ENCODE assay signal across 1 cellular context in the genomic region with DNA sequence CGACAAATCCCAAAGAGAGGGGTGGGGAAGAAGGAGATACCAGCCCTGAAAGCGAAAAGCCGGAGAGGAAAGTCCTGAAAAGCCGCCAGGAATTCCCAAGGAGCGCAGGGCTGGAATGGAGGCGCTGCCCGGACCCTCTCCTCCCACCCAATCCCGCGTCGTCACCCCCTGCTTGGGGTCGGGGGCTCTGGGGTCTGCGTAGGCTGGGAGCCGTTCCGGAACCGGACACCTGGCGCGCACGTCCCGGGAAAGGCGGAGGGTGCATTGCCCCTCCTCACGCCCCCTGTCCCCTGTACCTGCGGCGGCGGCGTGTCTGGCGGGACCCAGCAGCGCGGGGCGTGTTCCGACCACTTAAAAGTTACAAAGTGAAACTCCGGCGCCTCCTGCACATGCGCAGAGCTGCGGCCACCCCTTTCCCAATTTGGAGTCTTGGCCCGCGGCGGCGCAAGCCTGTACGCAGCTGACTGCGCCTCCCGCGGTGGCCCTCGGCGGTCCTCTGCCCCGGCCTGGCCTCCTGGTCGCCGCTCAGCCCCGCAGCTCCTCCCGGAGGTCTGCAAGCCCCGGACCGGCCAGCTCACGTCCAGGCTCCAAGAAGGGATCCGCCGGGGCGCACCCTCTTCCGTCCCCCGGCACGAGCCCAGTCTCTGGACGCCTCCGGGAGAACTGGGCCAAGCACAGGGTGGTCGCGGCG.
TF ChIP-seq lines count a peak whose summit lies in the region.

TMEM63A (minus strand) TSS at position 373 of the 691 bp plus-strand sequence. CDS start 4,800 bp downstream, outside the sequence.

TF ChIP-seq in K562, 482 proteins besides CTCF, POLR2A, EP300 and RAD21 (continued from another document and continues in another):
- TF ChIP-seq ZNF592 (IDR thresholded peaks at IDR 0.05) = 0 out of 2 replicates have a peak, but pooled peaks have one; percentile 20
- TF ChIP-seq, protein P1, sequence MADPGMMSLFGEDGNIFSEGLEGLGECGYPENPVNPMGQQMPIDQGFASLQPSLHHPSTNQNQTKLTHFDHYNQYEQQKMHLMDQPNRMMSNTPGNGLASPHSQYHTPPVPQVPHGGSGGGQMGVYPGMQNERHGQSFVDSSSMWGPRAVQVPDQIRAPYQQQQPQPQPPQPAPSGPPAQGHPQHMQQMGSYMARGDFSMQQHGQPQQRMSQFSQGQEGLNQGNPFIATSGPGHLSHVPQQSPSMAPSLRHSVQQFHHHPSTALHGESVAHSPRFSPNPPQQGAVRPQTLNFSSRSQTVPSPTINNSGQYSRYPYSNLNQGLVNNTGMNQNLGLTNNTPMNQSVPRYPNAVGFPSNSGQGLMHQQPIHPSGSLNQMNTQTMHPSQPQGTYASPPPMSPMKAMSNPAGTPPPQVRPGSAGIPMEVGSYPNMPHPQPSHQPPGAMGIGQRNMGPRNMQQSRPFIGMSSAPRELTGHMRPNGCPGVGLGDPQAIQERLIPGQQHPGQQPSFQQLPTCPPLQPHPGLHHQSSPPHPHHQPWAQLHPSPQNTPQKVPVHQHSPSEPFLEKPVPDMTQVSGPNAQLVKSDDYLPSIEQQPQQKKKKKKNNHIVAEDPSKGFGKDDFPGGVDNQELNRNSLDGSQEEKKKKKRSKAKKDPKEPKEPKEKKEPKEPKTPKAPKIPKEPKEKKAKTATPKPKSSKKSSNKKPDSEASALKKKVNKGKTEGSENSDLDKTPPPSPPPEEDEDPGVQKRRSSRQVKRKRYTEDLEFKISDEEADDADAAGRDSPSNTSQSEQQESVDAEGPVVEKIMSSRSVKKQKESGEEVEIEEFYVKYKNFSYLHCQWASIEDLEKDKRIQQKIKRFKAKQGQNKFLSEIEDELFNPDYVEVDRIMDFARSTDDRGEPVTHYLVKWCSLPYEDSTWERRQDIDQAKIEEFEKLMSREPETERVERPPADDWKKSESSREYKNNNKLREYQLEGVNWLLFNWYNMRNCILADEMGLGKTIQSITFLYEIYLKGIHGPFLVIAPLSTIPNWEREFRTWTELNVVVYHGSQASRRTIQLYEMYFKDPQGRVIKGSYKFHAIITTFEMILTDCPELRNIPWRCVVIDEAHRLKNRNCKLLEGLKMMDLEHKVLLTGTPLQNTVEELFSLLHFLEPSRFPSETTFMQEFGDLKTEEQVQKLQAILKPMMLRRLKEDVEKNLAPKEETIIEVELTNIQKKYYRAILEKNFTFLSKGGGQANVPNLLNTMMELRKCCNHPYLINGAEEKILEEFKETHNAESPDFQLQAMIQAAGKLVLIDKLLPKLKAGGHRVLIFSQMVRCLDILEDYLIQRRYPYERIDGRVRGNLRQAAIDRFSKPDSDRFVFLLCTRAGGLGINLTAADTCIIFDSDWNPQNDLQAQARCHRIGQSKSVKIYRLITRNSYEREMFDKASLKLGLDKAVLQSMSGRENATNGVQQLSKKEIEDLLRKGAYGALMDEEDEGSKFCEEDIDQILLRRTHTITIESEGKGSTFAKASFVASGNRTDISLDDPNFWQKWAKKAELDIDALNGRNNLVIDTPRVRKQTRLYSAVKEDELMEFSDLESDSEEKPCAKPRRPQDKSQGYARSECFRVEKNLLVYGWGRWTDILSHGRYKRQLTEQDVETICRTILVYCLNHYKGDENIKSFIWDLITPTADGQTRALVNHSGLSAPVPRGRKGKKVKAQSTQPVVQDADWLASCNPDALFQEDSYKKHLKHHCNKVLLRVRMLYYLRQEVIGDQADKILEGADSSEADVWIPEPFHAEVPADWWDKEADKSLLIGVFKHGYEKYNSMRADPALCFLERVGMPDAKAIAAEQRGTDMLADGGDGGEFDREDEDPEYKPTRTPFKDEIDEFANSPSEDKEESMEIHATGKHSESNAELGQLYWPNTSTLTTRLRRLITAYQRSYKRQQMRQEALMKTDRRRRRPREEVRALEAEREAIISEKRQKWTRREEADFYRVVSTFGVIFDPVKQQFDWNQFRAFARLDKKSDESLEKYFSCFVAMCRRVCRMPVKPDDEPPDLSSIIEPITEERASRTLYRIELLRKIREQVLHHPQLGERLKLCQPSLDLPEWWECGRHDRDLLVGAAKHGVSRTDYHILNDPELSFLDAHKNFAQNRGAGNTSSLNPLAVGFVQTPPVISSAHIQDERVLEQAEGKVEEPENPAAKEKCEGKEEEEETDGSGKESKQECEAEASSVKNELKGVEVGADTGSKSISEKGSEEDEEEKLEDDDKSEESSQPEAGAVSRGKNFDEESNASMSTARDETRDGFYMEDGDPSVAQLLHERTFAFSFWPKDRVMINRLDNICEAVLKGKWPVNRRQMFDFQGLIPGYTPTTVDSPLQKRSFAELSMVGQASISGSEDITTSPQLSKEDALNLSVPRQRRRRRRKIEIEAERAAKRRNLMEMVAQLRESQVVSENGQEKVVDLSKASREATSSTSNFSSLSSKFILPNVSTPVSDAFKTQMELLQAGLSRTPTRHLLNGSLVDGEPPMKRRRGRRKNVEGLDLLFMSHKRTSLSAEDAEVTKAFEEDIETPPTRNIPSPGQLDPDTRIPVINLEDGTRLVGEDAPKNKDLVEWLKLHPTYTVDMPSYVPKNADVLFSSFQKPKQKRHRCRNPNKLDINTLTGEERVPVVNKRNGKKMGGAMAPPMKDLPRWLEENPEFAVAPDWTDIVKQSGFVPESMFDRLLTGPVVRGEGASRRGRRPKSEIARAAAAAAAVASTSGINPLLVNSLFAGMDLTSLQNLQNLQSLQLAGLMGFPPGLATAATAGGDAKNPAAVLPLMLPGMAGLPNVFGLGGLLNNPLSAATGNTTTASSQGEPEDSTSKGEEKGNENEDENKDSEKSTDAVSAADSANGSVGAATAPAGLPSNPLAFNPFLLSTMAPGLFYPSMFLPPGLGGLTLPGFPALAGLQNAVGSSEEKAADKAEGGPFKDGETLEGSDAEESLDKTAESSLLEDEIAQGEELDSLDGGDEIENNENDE (IDR thresholded peaks at IDR 0.05; ENCODE audit: low read depth, low read length) = no peak
- peak; percentile 13; the same call in 1 of the 2 replicates for TF ChIP-seq MIER1 (IDR thresholded peaks at IDR 0.05; ENCODE audit: low read depth)
- 0 out of 2 replicates have a peak, but pooled peaks have one; percentile 10 for TF ChIP-seq CBX5 (IDR thresholded peaks at IDR 0.05; ENCODE audit: borderline replicate concordance, low read depth)
- TF ChIP-seq ZNF584 (CRISPR knock-in tag; IDR thresholded peaks at IDR 0.05; ENCODE audit: low read depth) = no peak
- TF ChIP-seq, protein P2, sequence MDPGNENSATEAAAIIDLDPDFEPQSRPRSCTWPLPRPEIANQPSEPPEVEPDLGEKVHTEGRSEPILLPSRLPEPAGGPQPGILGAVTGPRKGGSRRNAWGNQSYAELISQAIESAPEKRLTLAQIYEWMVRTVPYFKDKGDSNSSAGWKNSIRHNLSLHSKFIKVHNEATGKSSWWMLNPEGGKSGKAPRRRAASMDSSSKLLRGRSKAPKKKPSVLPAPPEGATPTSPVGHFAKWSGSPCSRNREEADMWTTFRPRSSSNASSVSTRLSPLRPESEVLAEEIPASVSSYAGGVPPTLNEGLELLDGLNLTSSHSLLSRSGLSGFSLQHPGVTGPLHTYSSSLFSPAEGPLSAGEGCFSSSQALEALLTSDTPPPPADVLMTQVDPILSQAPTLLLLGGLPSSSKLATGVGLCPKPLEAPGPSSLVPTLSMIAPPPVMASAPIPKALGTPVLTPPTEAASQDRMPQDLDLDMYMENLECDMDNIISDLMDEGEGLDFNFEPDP (CRISPR knock-in tag; IDR thresholded peaks at IDR 0.05) = no peak
- no peak for TF ChIP-seq NR2C1 (IDR thresholded peaks at IDR 0.05)
- no peak for TF ChIP-seq NR2C1 (tag; IDR thresholded peaks at IDR 0.05)
- TF ChIP-seq SMAD4 (CRISPR knock-in tag; conservative IDR thresholded peaks at IDR 0.05) = 0 out of 2 replicates have a peak, but pooled peaks have one; percentile 16
- peak; percentile 34; the same call in 1 of the 2 replicates for TF ChIP-seq TARDBP (IDR thresholded peaks at IDR 0.05)
- TF ChIP-seq ZNF134 (CRISPR knock-in tag; conservative IDR thresholded peaks at IDR 0.05) = no peak
- TF ChIP-seq CREB1 (IDR thresholded peaks at IDR 0.05) = peak; percentile 64
- TF ChIP-seq CREB1 (CRISPR knock-in tag; IDR thresholded peaks at IDR 0.05) = peak; percentile 62; the same call in 1 of the 2 replicates
- TF ChIP-seq USF1 (CRISPR knock-in tag; IDR thresholded peaks at IDR 0.05) = peak; percentile 54; the same call in 1 of the 2 replicates
- no peak for TF ChIP-seq PHTF2 (CRISPR knock-in tag; IDR thresholded peaks at IDR 0.05)
- TF ChIP-seq MNT (conservative IDR thresholded peaks at IDR 0.05) = peak in 1 of 2 experiments; percentile 75; a peak in 3 of 4 replicates
- TF ChIP-seq, protein P3, sequence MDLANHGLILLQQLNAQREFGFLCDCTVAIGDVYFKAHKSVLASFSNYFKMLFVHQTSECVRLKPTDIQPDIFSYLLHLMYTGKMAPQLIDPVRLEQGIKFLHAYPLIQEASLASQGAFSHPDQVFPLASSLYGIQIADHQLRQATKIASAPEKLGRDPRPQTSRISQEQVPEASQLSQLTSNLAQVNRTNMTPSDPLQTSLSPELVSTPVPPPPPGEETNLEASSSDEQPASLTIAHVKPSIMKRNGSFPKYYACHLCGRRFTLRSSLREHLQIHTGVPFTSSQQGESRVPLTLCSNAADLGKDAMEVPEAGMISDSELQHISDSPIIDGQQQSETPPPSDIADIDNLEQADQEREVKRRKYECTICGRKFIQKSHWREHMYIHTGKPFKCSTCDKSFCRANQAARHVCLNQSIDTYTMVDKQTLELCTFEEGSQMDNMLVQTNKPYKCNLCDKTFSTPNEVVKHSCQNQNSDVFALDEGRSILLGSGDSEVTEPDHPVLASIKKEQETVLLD (IDR thresholded peaks at IDR 0.05) = peak; percentile 92
- TF ChIP-seq MTF1 (CRISPR knock-in tag; IDR thresholded peaks at IDR 0.05; ENCODE audit: borderline replicate concordance) = no peak
- TF ChIP-seq CXXC5 (CRISPR knock-in tag; IDR thresholded peaks at IDR 0.05) = peak; percentile 89
- TF ChIP-seq SIRT6 (IDR thresholded peaks at IDR 0.05; ENCODE audit: low read depth, low read length) = no peak
- no peak for TF ChIP-seq ZFP1 (CRISPR knock-in tag; IDR thresholded peaks at IDR 0.05)
- TF ChIP-seq ZNF354B (CRISPR knock-in tag; IDR thresholded peaks at IDR 0.05) = no peak
- TF ChIP-seq ESRRB (CRISPR knock-in tag; IDR thresholded peaks at IDR 0.05; ENCODE audit: borderline replicate concordance) = no peak
- no peak for TF ChIP-seq ILF3 (IDR thresholded peaks at IDR 0.05; ENCODE audit: borderline replicate concordance)
- TF ChIP-seq E4F1 (CRISPR knock-in tag; IDR thresholded peaks at IDR 0.05; ENCODE audit: borderline replicate concordance) = no peak
- TF ChIP-seq ZNF431 (CRISPR knock-in tag; IDR thresholded peaks at IDR 0.05) = no peak
